Comparison of ENCODE assay signal across 8 cellular contexts in the genomic region with DNA sequence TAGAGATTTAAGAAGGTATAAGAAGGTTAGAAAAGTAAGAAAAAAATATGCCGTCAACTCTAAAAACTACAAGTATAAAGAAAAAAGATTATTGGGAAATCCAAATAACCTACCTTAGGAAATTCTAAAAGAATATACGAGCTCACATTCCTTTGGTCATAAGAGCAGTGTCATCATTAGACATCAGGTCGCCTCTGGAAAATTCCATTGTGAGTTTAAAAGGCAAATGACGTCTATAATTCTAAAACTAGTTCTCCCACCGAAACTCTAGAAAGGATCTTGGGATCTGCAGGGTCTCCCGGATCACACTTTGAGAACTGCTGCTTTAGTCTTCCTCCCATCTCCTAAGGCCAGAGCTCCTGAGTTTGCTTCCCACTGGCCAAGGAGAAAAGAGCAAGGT. TPM values are rescaled to one million over a fixed set of nuclear protein-coding genes. Genes with fewer than 3 reads are reported as not detected.
DNase-seq lines count a peak whose midpoint lies in the region; ATAC-seq and TF ChIP-seq lines count a peak whose summit lies in the region.

No MANE protein-coding gene starts in this region.

- POLR2A ChIA-PET in activated CD8-positive, alpha-beta T cell treated with anti-CD3 and anti-CD28 coated beads for 36 hours (lab: Charles Lee), result interaction anchor here (0.6 to 2.2 kb wide), 11 partner anchors 13 to 272 kb away, joined by 3 to 8 read pairs (median 4); a partner anchor contains a TSS

- H3K27ac ChIP-seq in left lung (peak overlapping the region; percentile 27 to 96), tibial artery (peak overlapping the region; percentile 94 to 95)

- H3K27me3 Mint-ChIP-seq in activated naive CD4-positive, alpha-beta T cell treated with anti-CD3 and anti-CD28 coated beads, Interleukin-2, amount 10 ng/mL, durations not matched to agents 7 days and 5 days, result no peaks in the 10 kb centered on the region
- H3K27me3 Mint-ChIP-seq in activated CD8-positive, alpha-beta T cell treated with anti-CD3 and anti-CD28 coated beads for 36 hours, result no peaks in the 10 kb centered on the region

- peak overlapping the region in 1 of 2 donors; percentile 59 for H3K4me3 ChIP-seq in left lung
- peak overlapping the region; percentile 72 to 80 for H3K4me3 ChIP-seq in tibial artery

- peaks cover 0 to 15% of the 10 kb centered on the region in 2 donors for H3K36me3 ChIP-seq in left lung
- peaks cover 0 to 9% (median 9%) of the 10 kb centered on the region in 3 donors for H3K36me3 ChIP-seq in tibial artery

- H3K4me3 Mint-ChIP-seq in activated naive CD4-positive, alpha-beta T cell treated with anti-CD3 and anti-CD28 coated beads, Interleukin-2, amount 10 ng/mL, durations not matched to agents 7 days and 5 days, result peak overlapping the region; percentile 94
- H3K4me3 Mint-ChIP-seq in activated CD8-positive, alpha-beta T cell treated with anti-CD3 and anti-CD28 coated beads for 36 hours, result peak overlapping the region; percentile 88

- H3K36me3 Mint-ChIP-seq in activated naive CD4-positive, alpha-beta T cell treated with anti-CD3 and anti-CD28 coated beads, Interleukin-2, amount 10 ng/mL, durations not matched to agents 7 days and 5 days, result peaks cover 27% of the 10 kb centered on the region
- peaks cover 30% of the 10 kb centered on the region for H3K36me3 Mint-ChIP-seq in activated CD8-positive, alpha-beta T cell treated with anti-CD3 and anti-CD28 coated beads for 36 hours (ENCODE audit: low read depth)

- H3K9me3 Mint-ChIP-seq in activated naive CD4-positive, alpha-beta T cell treated with anti-CD3 and anti-CD28 coated beads, Interleukin-2, amount 10 ng/mL, durations not matched to agents 7 days and 5 days, result no peaks in the 10 kb centered on the region
- no peaks in the 10 kb centered on the region for H3K9me3 Mint-ChIP-seq in activated CD8-positive, alpha-beta T cell treated with anti-CD3 and anti-CD28 coated beads for 36 hours

- H3K4me1 ChIP-seq in left lung (peaks cover 0 to 13% of the 10 kb centered on the region in 2 donors), tibial artery (peaks cover 0 to 3% (median 0%) of the 10 kb centered on the region in 4 donors)

- H3K4me1 Mint-ChIP-seq in activated naive CD4-positive, alpha-beta T cell treated with anti-CD3 and anti-CD28 coated beads, Interleukin-2, amount 10 ng/mL, durations not matched to agents 7 days and 5 days, result peaks cover 39% of the 10 kb centered on the region
- peaks cover 35% of the 10 kb centered on the region for H3K4me1 Mint-ChIP-seq in activated CD8-positive, alpha-beta T cell treated with anti-CD3 and anti-CD28 coated beads for 36 hours (ENCODE audit: low read depth)

- no peak for TF ChIP-seq CTCF in activated CD8-positive, alpha-beta T cell treated with anti-CD3 and anti-CD28 coated beads for 36 hours (IDR thresholded peaks at IDR 0.05)
- TF ChIP-seq CTCF in left lung (IDR thresholded peaks at IDR 0.05), result no peak
- TF ChIP-seq CTCF in tibial artery (IDR thresholded peaks at IDR 0.05), result no peak

- no peak for DNase-seq in activated naive CD4-positive, alpha-beta T cell treated with anti-CD3 and anti-CD28 coated beads, Interleukin-2, amount 10 ng/mL, durations not matched to agents 7 days and 5 days
- no peak for DNase-seq in activated naive CD4-positive, alpha-beta T cell treated with Interleukin-2 at 50 U/mL for 16 hours
- no peak for DNase-seq in activated CD8-positive, alpha-beta T cell treated with anti-CD3 and anti-CD28 coated beads for 36 hours
- DNase-seq in left lung (no peak), tibial artery (no peak), NAMALWA (ENCODE audit: low spot score) (no peak)

- intact Hi-C loops in activated CD8-positive, alpha-beta T cell treated with anti-CD3 and anti-CD28 coated beads for 36 hours (cut with micrococcal nuclease), result loop anchor here (2.0 to 5.0 kb wide), 2 partner anchors 120 to 270 kb away; a partner anchor contains a TSS
- intact Hi-C loops in left lung (cut with DNase I), result loop anchor here in 1 of 2 donors (5.0 kb wide), 1 partner anchor 120 kb away; no protein-coding TSS in a partner anchor
- intact Hi-C loops in tibial artery (cut with DNase I; ENCODE audit: low total_unique reads), result loop anchor here (2.0 kb wide), 1 partner anchor 118 kb away; no protein-coding TSS in a partner anchor

- H3K27me3 ChIP-seq in left lung (no peaks in the 10 kb centered on the region), tibial artery (no peaks in the 10 kb centered on the region)

- ATAC-seq in activated CD8-positive, alpha-beta T cell treated with anti-CD3 and anti-CD28 coated beads for 36 hours, result no peak
- no peak for ATAC-seq in left lung
- no peak for ATAC-seq in GM19467 (IDR thresholded peaks at IDR 0.05; ENCODE audit: unreplicated experiment)
- ATAC-seq in HG03097 (IDR thresholded peaks at IDR 0.05; ENCODE audit: low FRiP score, unreplicated experiment), result no peak

- CTCF ChIA-PET in activated naive CD4-positive, alpha-beta T cell treated with anti-CD3 and anti-CD28 coated beads, Interleukin-2, amount 10 ng/mL, durations not matched to agents 7 days and 5 days (lab: Charles Lee), result interaction anchor here (0.8 to 3.7 kb wide), 8 partner anchors 10 to 272 kb away, joined by 3 to 38 read pairs (median 5); a partner anchor contains a TSS
- CTCF ChIA-PET in activated CD8-positive, alpha-beta T cell treated with anti-CD3 and anti-CD28 coated beads for 36 hours (lab: Charles Lee), result interaction anchor here (0.6 to 3.3 kb wide), 13 partner anchors 9 to 210 kb away, joined by 3 to 40 read pairs (median 3); a partner anchor contains a TSS

- H3K9me3 ChIP-seq in left lung (no peaks in the 10 kb centered on the region), tibial artery (no peaks in the 10 kb centered on the region)

- peak overlapping the region; percentile 97 for H3K27ac Mint-ChIP-seq in activated naive CD4-positive, alpha-beta T cell treated with anti-CD3 and anti-CD28 coated beads, Interleukin-2, amount 10 ng/mL, durations not matched to agents 7 days and 5 days
- peak overlapping the region; percentile 97 for H3K27ac Mint-ChIP-seq in activated CD8-positive, alpha-beta T cell treated with anti-CD3 and anti-CD28 coated beads for 36 hours

RNA-seq across cellular contexts. Expression of a gene that starts 0.5 kb away (rescaled TPM):
- total RNA-seq in activated CD8-positive, alpha-beta T cell treated with anti-CD3 and anti-CD28 coated beads for 36 hours, result 100 to 1,000 TPM in 1 of 2 experiments, 10 to 100 TPM in 1; 94.1 to 101 TPM
- total RNA-seq in left lung, result 100 to 1,000 TPM; 723 to 970 TPM

RNA-seq across cellular contexts. Expression of a gene that starts 39.4 kb away (rescaled TPM):
- 10 to 100 TPM; 28.1 to 28.3 TPM for total RNA-seq in activated CD8-positive, alpha-beta T cell treated with anti-CD3 and anti-CD28 coated beads for 36 hours
- total RNA-seq in left lung, result 10 to 100 TPM; 43.9 to 52.3 TPM

Comparison
In these comparisons a context has a peak if more than half of its experiments do, and no peak if none do; other contexts are left out.
1. RNA of a gene that starts 0.5 kb away (total RNA-seq): 723 to 970 TPM in left lung; 94.1 to 101 TPM in activated CD8-positive, alpha-beta T cell treated with anti-CD3 and anti-CD28 coated beads for 36 hours; every median in the first group is over 4 times any median in the second.